ENCODE assay signal across 13 cellular contexts in genomic region chr17:4332296-4332970, GRCh38. TPM values are rescaled to one million over a fixed set of nuclear protein-coding genes. Genes with fewer than 3 reads are reported as not detected.
DNase-seq lines count a peak whose midpoint lies in the region; ATAC-seq and TF ChIP-seq lines count a peak whose summit lies in the region.
"Had no signal": no experiment of that assay in that cellular context is flagged by ENCODE, and none has a peak within 500 bp of the region (broad histone marks: within the 10 kb centered on the region; RNA-seq: fewer than 3 reads in every experiment).

No MANE protein-coding gene starts in this region.

- no peak for TF ChIP-seq CTCF in cardiac muscle cell (IDR thresholded peaks at IDR 0.05; ENCODE audit: low read depth, low read length)
- no peak for TF ChIP-seq CTCF in activated B cell treated with CpG ODN at 0.5 μM for 24 hours (IDR thresholded peaks at IDR 0.05)

- H3K27me3 Mint-ChIP-seq in activated B cell treated with CpG ODN at 0.5 μM for 24 hours, result no peaks in the 10 kb centered on the region
- no peaks in the 10 kb centered on the region for H3K27me3 Mint-ChIP-seq in stimulated activated naive B cell treated with anti-CD40 and anti-IgM and Interleukin-4, amounts not matched to agents 10 μg/mL and 1 μg/mL and 100 μg/mL, for 72 hours

- POLR2A ChIA-PET in activated B cell treated with CpG ODN at 0.5 μM for 24 hours (lab: Charles Lee), result interaction anchor here (0.6 kb wide), 1 partner anchor 39 kb away, joined by 6 read pairs; no protein-coding TSS in a partner anchor

- no peaks in the 10 kb centered on the region for H3K9me3 ChIP-seq in cardiac muscle cell (ENCODE audit: low read depth)
- H3K9me3 ChIP-seq: stomach had no signal

- H3K27ac Mint-ChIP-seq in activated B cell treated with CpG ODN at 0.5 μM for 24 hours, result peak overlapping the region; percentile 1
- peak overlapping the region; percentile 20 for H3K27ac Mint-ChIP-seq in stimulated activated naive B cell treated with anti-CD40 and anti-IgM and Interleukin-4, amounts not matched to agents 10 μg/mL and 1 μg/mL and 100 μg/mL, for 72 hours
- H3K27ac Mint-ChIP-seq: CD8-positive, alpha-beta T cell had no signal

- H3K4me3 ChIP-seq in cardiac muscle cell, result no peak overlapping the region
- H3K4me3 ChIP-seq: skin epidermis, stomach had no signal

- no peaks in the 10 kb centered on the region for H3K9me3 Mint-ChIP-seq in activated B cell treated with CpG ODN at 0.5 μM for 24 hours
- no peaks in the 10 kb centered on the region for H3K9me3 Mint-ChIP-seq in stimulated activated naive B cell treated with anti-CD40 and anti-IgM and Interleukin-4, amounts not matched to agents 10 μg/mL and 1 μg/mL and 100 μg/mL, for 72 hours
- H3K9me3 Mint-ChIP-seq: CD8-positive, alpha-beta T cell had no signal

- H3K36me3 Mint-ChIP-seq in activated B cell treated with CpG ODN at 0.5 μM for 24 hours (ENCODE audit: low read depth), result peaks cover 15% of the 10 kb centered on the region
- H3K36me3 Mint-ChIP-seq in stimulated activated naive B cell treated with anti-CD40 and anti-IgM and Interleukin-4, amounts not matched to agents 10 μg/mL and 1 μg/mL and 100 μg/mL, for 72 hours, result peaks cover 11 to 23% of the 10 kb centered on the region in 2 donors

- DNase-seq in cardiac muscle cell (ENCODE audit: low read depth in 1 of 2, low spot score in 1 of 2) (no peak), Right ventricle myocardium inferior (ENCODE audit: missing footprints) (no peak), activated B cell treated with CpG ODN at 0.5 μM for 24 hours (no peak), iPS DF 19.7 (ENCODE audit: low read depth, low spot score) (peak; percentile 9), HT-29 (ENCODE audit: low spot score) (no peak), MV-4-11 (lab: John Stamatoyannopoulos, UW) (no peak)
- DNase-seq in stimulated activated naive B cell treated with anti-CD40 and anti-IgM and Interleukin-4, amounts not matched to agents 10 μg/mL and 1 μg/mL and 100 μg/mL, for 72 hours, result no peak
- DNase-seq in activated CD8-positive, alpha-beta memory T cell treated with anti-CD3 and anti-CD28 coated beads, Interleukin-2, amount 50 U/mL, for 48 hours, result no peak
- DNase-seq: CD8-positive, alpha-beta T cell; kidney glomerular epithelial cell; NCI-H2081; stomach had no signal

- ATAC-seq in Right ventricle myocardium inferior, result no peak
- ATAC-seq in activated B cell treated with CpG ODN at 0.5 μM for 24 hours (ENCODE audit: low read depth), result no peak
- ATAC-seq in stimulated activated naive B cell treated with anti-CD40 and anti-IgM and Interleukin-4, amounts not matched to agents 10 μg/mL and 1 μg/mL and 100 μg/mL, for 72 hours (replicated peaks), result peak in 1 of 2 donors; percentile 48
- ATAC-seq: CD8-positive, alpha-beta T cell had no signal

- intact Hi-C loops in Right ventricle myocardium inferior (cut with DNase I) (no loop called here), activated B cell treated with CpG ODN at 0.5 μM for 24 hours (cut with micrococcal nuclease) (no loop called here)

- H3K27ac ChIP-seq in cardiac muscle cell, result peak overlapping the region; percentile 83

- H3K4me1 Mint-ChIP-seq in activated B cell treated with CpG ODN at 0.5 μM for 24 hours, result peaks cover 62% of the 10 kb centered on the region
- peaks cover 22 to 61% of the 10 kb centered on the region in 2 donors for H3K4me1 Mint-ChIP-seq in stimulated activated naive B cell treated with anti-CD40 and anti-IgM and Interleukin-4, amounts not matched to agents 10 μg/mL and 1 μg/mL and 100 μg/mL, for 72 hours

- CTCF ChIA-PET in activated B cell treated with CpG ODN at 0.5 μM for 24 hours (lab: Charles Lee), result interaction anchor here (1.5 to 1.9 kb wide), 2 partner anchors 10 to 117 kb away, joined by 5 to 6 read pairs; no protein-coding TSS in a partner anchor

- H3K4me1 ChIP-seq in cardiac muscle cell (ENCODE audit: low read depth), result peaks cover 28% of the 10 kb centered on the region

- no peak overlapping the region for H3K4me3 Mint-ChIP-seq in activated B cell treated with CpG ODN at 0.5 μM for 24 hours
- H3K4me3 Mint-ChIP-seq in stimulated activated naive B cell treated with anti-CD40 and anti-IgM and Interleukin-4, amounts not matched to agents 10 μg/mL and 1 μg/mL and 100 μg/mL, for 72 hours, result no peak overlapping the region
- H3K4me3 Mint-ChIP-seq: CD8-positive, alpha-beta T cell had no signal

- H3K36me3 ChIP-seq in cardiac muscle cell, result no peaks in the 10 kb centered on the region

- H3K27me3 ChIP-seq in cardiac muscle cell, result no peaks in the 10 kb centered on the region
- H3K27me3 ChIP-seq: stomach had no signal

RNA-seq across cellular contexts. Expression of gene UBE2G1, which starts 34.0 kb away (rescaled TPM):
- 99.0 and 120 TPM in 2 replicates for total RNA-seq in cardiac muscle cell
- 107 and 123 TPM in 2 replicates for polyA plus RNA-seq in cardiac muscle cell
- total RNA-seq in Right ventricle myocardium inferior, result 106 TPM
- 66.5 and 66.6 TPM in 2 replicates for total RNA-seq in activated B cell treated with CpG ODN at 0.5 μM for 24 hours
- 28.8 and 35.5 TPM in 2 replicates for total RNA-seq in HT-29 (2014; rRNA removed; shearing (Covaris generic))
